ENCODE assay signal across 1 cellular context in genomic region chr2:32258242-32258641, GRCh38.
TF ChIP-seq lines count a peak whose summit lies in the region.

No MANE protein-coding gene starts in this region.

TF ChIP-seq in HepG2, 621 proteins besides CTCF, POLR2A, EP300 and RAD21:
- TF ChIP-seq ZBTB33 (CRISPR knock-in tag; IDR thresholded peaks at IDR 0.05): peak; percentile 35; the same call in 1 of the 2 replicates
- no peak for TF ChIP-seq MIER2 (CRISPR knock-in tag; IDR thresholded peaks at IDR 0.05)
- peak; percentile 62; the same call in 1 of the 2 replicates for TF ChIP-seq HINFP (CRISPR knock-in tag; IDR thresholded peaks at IDR 0.05; ENCODE audit: low read depth)
- TF ChIP-seq ZNF768 (CRISPR knock-in tag; IDR thresholded peaks at IDR 0.05): peak; percentile 24; the same call in 1 of the 2 replicates
- no peak for TF ChIP-seq ELF1 (CRISPR knock-in tag; IDR thresholded peaks at IDR 0.05)
- TF ChIP-seq ZNF281 (CRISPR knock-in tag; IDR thresholded peaks at IDR 0.05; ENCODE audit: borderline replicate concordance): peak; percentile 11; the same call in 1 of the 2 replicates
- TF ChIP-seq ZBTB38 (CRISPR knock-in tag; IDR thresholded peaks at IDR 0.05): peak; percentile 84
- TF ChIP-seq NFATC3 (CRISPR knock-in tag; IDR thresholded peaks at IDR 0.05): no peak
- TF ChIP-seq ZNF354B (CRISPR knock-in tag; IDR thresholded peaks at IDR 0.05): no peak
